In genomic region chr14:103859416-103860202, GRCh38 we compare ENCODE assay signal across 17 cellular contexts.
"Had no signal": no experiment of that assay in that cellular context is flagged by ENCODE, and none has a peak within 500 bp of the region (broad histone marks: within the 10 kb centered on the region; RNA-seq: fewer than 3 reads in every experiment).

No MANE protein-coding gene starts in this region.

- H3K4me3 Mint-ChIP-seq: activated CD8-positive, alpha-beta T cell treated with anti-CD3 and anti-CD28 coated beads for 36 hours; memory B cell; natural killer cell; stimulated activated naive CD8-positive, alpha-beta T cell treated with anti-CD3 and anti-CD28 coated beads, Interleukin-15, amount 100 ng/mL, for 72 hours had no signal

- H3K27ac Mint-ChIP-seq: activated CD8-positive, alpha-beta T cell treated with anti-CD3 and anti-CD28 coated beads for 36 hours; activated naive CD4-positive, alpha-beta T cell treated with anti-CD3 and anti-CD28 coated beads, Interleukin-2, amount 50 U/mL, for 72 hours; memory B cell; natural killer cell had no signal

- H3K27me3 Mint-ChIP-seq: stimulated activated naive CD8-positive, alpha-beta T cell treated with anti-CD3 and anti-CD28 coated beads, Interleukin-15, amount 100 ng/mL, for 72 hours had no signal

- H3K9me3 ChIP-seq: esophagus squamous epithelium, psoas muscle had no signal

- H3K36me3 Mint-ChIP-seq: activated naive CD4-positive, alpha-beta T cell treated with anti-CD3 and anti-CD28 coated beads, Interleukin-2, amount 50 U/mL, for 72 hours; memory B cell; natural killer cell had no signal

- ATAC-seq: activated CD8-positive, alpha-beta T cell treated with anti-CD3 and anti-CD28 coated beads for 36 hours; activated naive CD4-positive, alpha-beta T cell treated with anti-CD3 and anti-CD28 coated beads, Interleukin-2, amount 50 U/mL, for 72 hours; left colon; natural killer cell; psoas muscle; sciatic nerve; stimulated activated naive CD8-positive, alpha-beta T cell treated with anti-CD3 and anti-CD28 coated beads, Interleukin-15, amount 100 ng/mL, for 72 hours had no signal

- H3K36me3 ChIP-seq: esophagus squamous epithelium had no signal

- FAIRE-seq: colon had no signal

- DNase-seq: activated CD4-positive, alpha-beta T cell treated with anti-CD3 and anti-CD28 coated beads for 4 hours; activated CD8-positive, alpha-beta T cell treated with anti-CD3 and anti-CD28 coated beads for 36 hours; activated effector memory CD4-positive, alpha-beta T cell treated with anti-CD3 and anti-CD28 coated beads, Interleukin-2, amount 50 U/mL, for 16 hours; activated T-cell treated with anti-CD3 and anti-CD28 coated beads, Interleukin-2, amount 50 U/mL, for 48 hours; caudate nucleus; esophagus squamous epithelium; glutamatergic neuron; left colon; natural killer cell; nucleus accumbens; psoas muscle; stimulated activated naive CD8-positive, alpha-beta T cell treated with anti-CD3 and anti-CD28 coated beads, Interleukin-15, amount 100 ng/mL, for 72 hours; T-helper 2 cell had no signal

- H3K4me1 Mint-ChIP-seq: memory B cell, natural killer cell had no signal

- H3K27me3 ChIP-seq: esophagus squamous epithelium had no signal

- H3K4me3 ChIP-seq: esophagus squamous epithelium, psoas muscle had no signal

- H3K4me1 ChIP-seq: psoas muscle had no signal

- H3K9me3 Mint-ChIP-seq: activated CD8-positive, alpha-beta T cell treated with anti-CD3 and anti-CD28 coated beads for 36 hours; activated naive CD4-positive, alpha-beta T cell treated with anti-CD3 and anti-CD28 coated beads, Interleukin-2, amount 50 U/mL, for 72 hours; memory B cell; natural killer cell; stimulated activated naive CD8-positive, alpha-beta T cell treated with anti-CD3 and anti-CD28 coated beads, Interleukin-15, amount 100 ng/mL, for 72 hours had no signal

- H3K27ac ChIP-seq: psoas muscle had no signal
